In genomic region chr6:37150314-37150713, GRCh38 we compare ENCODE assay signal across 18 cellular contexts.
"Had no signal": no experiment of that assay in that cellular context is flagged by ENCODE, and none has a peak within 500 bp of the region (broad histone marks: within the 10 kb centered on the region; RNA-seq: fewer than 3 reads in every experiment).

No MANE protein-coding gene starts in this region.

- H3K27ac Mint-ChIP-seq: activated CD4-positive, alpha-beta memory T cell treated with anti-CD3 and anti-CD28 coated beads for 36 hours; activated CD8-positive, alpha-beta memory T cell treated with anti-CD3 and anti-CD28 coated beads, Interleukin-2, amount 10 ng/mL, durations not matched to agents 7 days and 5 days; activated T-cell treated with anti-CD3 and anti-CD28 coated beads, Interleukin-2, amount 50 U/mL, for 24 hours; naive thymus-derived CD8-positive, alpha-beta T cell had no signal

- H3K4me3 Mint-ChIP-seq: activated CD4-positive, alpha-beta memory T cell treated with anti-CD3 and anti-CD28 coated beads for 36 hours; activated CD8-positive, alpha-beta memory T cell treated with anti-CD3 and anti-CD28 coated beads, Interleukin-2, amount 10 ng/mL, durations not matched to agents 7 days and 5 days; activated T-cell treated with anti-CD3 and anti-CD28 coated beads, Interleukin-2, amount 50 U/mL, for 24 hours; naive thymus-derived CD8-positive, alpha-beta T cell had no signal

- DNase-seq: activated CD4-positive, alpha-beta memory T cell treated with anti-CD3 and anti-CD28 coated beads for 36 hours; activated CD4-positive, alpha-beta T cell treated with anti-CD3 and anti-CD28 coated beads for 1 hour; activated CD8-positive, alpha-beta memory T cell treated with anti-CD3 and anti-CD28 coated beads, Interleukin-2, amount 10 ng/mL, durations not matched to agents 7 days and 5 days; activated naive CD4-positive, alpha-beta T cell treated with anti-CD3 and anti-CD28 coated beads, Interleukin-2, amount 50 U/mL, for 16 hours; activated T-cell treated with anti-CD3 and anti-CD28 coated beads, Interleukin-2, amount 50 U/mL, for 24 hours; amygdala; body of pancreas; caudate nucleus; colonic mucosa; islet precursor cell; mucosa of descending colon; naive thymus-derived CD8-positive, alpha-beta T cell; retina; stimulated activated naive CD4-positive, alpha-beta T cell; T-helper 9 cell; upper lobe of left lung had no signal

- H3K36me3 ChIP-seq: colonic mucosa, upper lobe of left lung had no signal

- H3K4me3 ChIP-seq: body of pancreas, colonic mucosa, mucosa of descending colon, upper lobe of left lung had no signal

- H3K27ac ChIP-seq: body of pancreas, colonic mucosa, upper lobe of left lung had no signal

- FAIRE-seq: endometrium had no signal

- ATAC-seq: activated CD8-positive, alpha-beta memory T cell treated with anti-CD3 and anti-CD28 coated beads, Interleukin-2, amount 10 ng/mL, durations not matched to agents 7 days and 5 days; body of pancreas; esophagus mucosa; mucosa of descending colon; naive thymus-derived CD8-positive, alpha-beta T cell had no signal

- H3K9me3 ChIP-seq: body of pancreas, colonic mucosa, mucosa of descending colon, upper lobe of left lung had no signal

- H3K4me1 ChIP-seq: colonic mucosa, upper lobe of left lung had no signal

- H3K27me3 Mint-ChIP-seq: activated CD4-positive, alpha-beta memory T cell treated with anti-CD3 and anti-CD28 coated beads for 36 hours; activated T-cell treated with anti-CD3 and anti-CD28 coated beads, Interleukin-2, amount 50 U/mL, for 24 hours had no signal

- H3K36me3 Mint-ChIP-seq: activated CD4-positive, alpha-beta memory T cell treated with anti-CD3 and anti-CD28 coated beads for 36 hours; activated CD8-positive, alpha-beta memory T cell treated with anti-CD3 and anti-CD28 coated beads, Interleukin-2, amount 10 ng/mL, durations not matched to agents 7 days and 5 days; naive thymus-derived CD8-positive, alpha-beta T cell had no signal

- H3K27me3 ChIP-seq: body of pancreas, colonic mucosa, upper lobe of left lung had no signal
